Comparison of ENCODE assay signal across 18 cellular contexts in the genomic region with DNA sequence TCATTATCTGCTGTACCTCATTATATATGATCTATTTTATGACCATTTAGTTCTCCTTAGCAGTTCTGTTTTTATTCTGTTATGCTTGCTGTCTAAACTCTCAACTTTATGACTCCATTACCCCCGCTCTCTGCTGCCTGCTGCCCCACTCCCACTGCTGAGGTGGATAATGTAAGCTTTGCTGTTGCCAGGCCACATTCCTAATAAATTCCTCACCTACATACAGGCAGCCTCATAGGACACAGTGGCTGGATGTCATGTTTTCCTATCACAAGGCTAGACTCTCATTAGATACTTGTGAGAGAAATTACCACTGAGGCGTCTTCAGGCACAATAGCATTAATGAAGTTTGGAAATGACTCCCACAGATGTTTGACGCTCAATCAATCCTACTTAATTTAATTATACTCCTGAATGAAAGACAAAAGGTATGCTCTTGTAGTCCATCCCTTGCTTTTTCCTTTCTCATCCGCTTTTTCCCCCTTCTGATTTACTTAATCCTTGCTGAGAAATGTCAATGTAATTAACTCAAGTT.
DNase-seq lines count a peak whose midpoint lies in the region; TF ChIP-seq lines count a peak whose summit lies in the region.
"Had no signal": no experiment of that assay in that cellular context is flagged by ENCODE, and none has a peak within 500 bp of the region (broad histone marks: within the 10 kb centered on the region; RNA-seq: fewer than 3 reads in every experiment).

No MANE protein-coding gene starts in this region.

- H3K9me3 Mint-ChIP-seq in CD14-positive monocyte, result no peaks in the 10 kb centered on the region

- H3K4me1 Mint-ChIP-seq in CD14-positive monocyte, result no peaks in the 10 kb centered on the region
- H3K4me1 Mint-ChIP-seq: B cell had no signal

- H3K27me3 ChIP-seq in kidney epithelial cell (ENCODE audit: control insufficient read depth, insufficient read depth, low read length) (no peaks in the 10 kb centered on the region), osteoblast (ENCODE audit: insufficient read depth, low read length) (no peaks in the 10 kb centered on the region), SJCRH30 (no peaks in the 10 kb centered on the region)
- H3K27me3 ChIP-seq: SJSA1 had no signal

- TF ChIP-seq CTCF in kidney epithelial cell (IDR thresholded peaks at IDR 0.05; ENCODE audit: insufficient read depth, low read length, poor library complexity, severe bottlenecking), result no peak
- no peak for TF ChIP-seq CTCF in osteoblast (IDR thresholded peaks at IDR 0.05; ENCODE audit: extremely low read depth, low read depth, low read length)
- TF ChIP-seq CTCF in CD14-positive monocyte (IDR thresholded peaks at IDR 0.05), result no peak

- no peaks in the 10 kb centered on the region for H3K36me3 ChIP-seq in kidney epithelial cell (ENCODE audit: control insufficient read depth, insufficient read depth, low read length)
- H3K36me3 ChIP-seq in osteoblast (ENCODE audit: insufficient read depth, low read length), result no peaks in the 10 kb centered on the region
- no peaks in the 10 kb centered on the region for H3K36me3 ChIP-seq in SJCRH30
- H3K36me3 ChIP-seq: SJSA1 had no signal

- H3K9me3 ChIP-seq in osteoblast (ENCODE audit: low read depth, low read length) (no peaks in the 10 kb centered on the region), SJCRH30 (replicated peaks) (no peaks in the 10 kb centered on the region)
- H3K9me3 ChIP-seq: SJSA1 had no signal

- no peak overlapping the region for H2AFZ ChIP-seq in osteoblast (ENCODE audit: low read length)
- H2AFZ ChIP-seq: PC-9 had no signal

- H3K4me2 ChIP-seq in osteoblast (ENCODE audit: insufficient read depth, low read length), result no peak overlapping the region
- H3K4me2 ChIP-seq: PC-9 had no signal

- H4K20me1 ChIP-seq in osteoblast (ENCODE audit: insufficient read depth, low read length), result no peaks in the 10 kb centered on the region

- H3K36me3 Mint-ChIP-seq in CD14-positive monocyte, result no peaks in the 10 kb centered on the region

- no peaks in the 10 kb centered on the region for H3K79me2 ChIP-seq in osteoblast (ENCODE audit: insufficient read depth, low read length)

- H3K4me1 ChIP-seq in osteoblast (ENCODE audit: insufficient read depth, low read length) (no peaks in the 10 kb centered on the region), SJCRH30 (no peaks in the 10 kb centered on the region)
- H3K4me1 ChIP-seq: SJSA1 had no signal

- no peak overlapping the region for H3K4me3 Mint-ChIP-seq in CD14-positive monocyte
- H3K4me3 Mint-ChIP-seq: B cell; CD4-positive, alpha-beta T cell had no signal

- H3K27ac Mint-ChIP-seq in CD14-positive monocyte, result no peak overlapping the region
- H3K27ac Mint-ChIP-seq: B cell; CD4-positive, alpha-beta T cell had no signal

- H3K4me3 ChIP-seq in kidney epithelial cell (ENCODE audit: low read depth, low read length), result no peak overlapping the region
- H3K4me3 ChIP-seq in osteoblast (ENCODE audit: insufficient read depth, low read length), result no peak overlapping the region
- no peak overlapping the region for H3K4me3 ChIP-seq in SJCRH30
- H3K4me3 ChIP-seq: PC-9, SJSA1 had no signal

- peaks cover 0 to 5% (median 0%) of the 10 kb centered on the region in 3 donors for H3K27me3 Mint-ChIP-seq in CD14-positive monocyte (ENCODE audit: low read depth in 3 of 3)
- H3K27me3 Mint-ChIP-seq: B cell; CD4-positive, alpha-beta T cell had no signal

- no peak overlapping the region for H3K27ac ChIP-seq in osteoblast (ENCODE audit: low read depth, low read length)
- no peak overlapping the region for H3K27ac ChIP-seq in SJCRH30
- H3K27ac ChIP-seq: 22Rv1, PC-9, SJSA1 had no signal

- DNase-seq in NCI-H82 (lab: John Stamatoyannopoulos, UW) (peak; percentile 33), NCI-H82 treated with DMSO at 0.1 percent for 48 hours (lab: John Stamatoyannopoulos, UW; ENCODE audit: unreplicated experiment) (no peak), kidney epithelial cell (ENCODE audit: low read depth) (peak; percentile 16), osteoblast (ENCODE audit: insufficient read length, low spot score, missing footprints) (peak; percentile 2), CD14-positive monocyte (ENCODE audit: low spot score) (no peak), SJCRH30 (no peak), DMS114 treated with DMSO at 0.1 percent for 48 hours (lab: John Stamatoyannopoulos, UW; ENCODE audit: unreplicated experiment) (no peak)
- no peak for DNase-seq in stimulated activated CD4-positive, alpha-beta T cell treated with anti-CD3 and anti-CD28 coated beads, Interleukin-2, amount 100 ng/mL, for 24 hours
- DNase-seq: CD4-positive, alpha-beta T cell; GF-D8; KG1; NCI-H1436; NCI-H2029; NCI-H748 treated with DMSO at 0.1 percent for 48 hours; PC-9 had no signal

- intact Hi-C loops in CD14-positive monocyte (cut with micrococcal nuclease), result no loop called here

Comparison
In these comparisons a context has a peak if more than half of its experiments do, and no peak if none do; other contexts are left out.
1. DNase-seq: peak in NCI-H82 (single experiment), kidney epithelial cell (single experiment) and osteoblast (single experiment); none in NCI-H82 treated with DMSO at 0.1 percent for 48 hours (single experiment), CD14-positive monocyte (single experiment), SJCRH30 (0 of 2), DMS114 treated with DMSO at 0.1 percent for 48 hours (single experiment) and stimulated activated CD4-positive, alpha-beta T cell treated with anti-CD3 and anti-CD28 coated beads, Interleukin-2, amount 100 ng/mL, for 24 hours (0 of 2).